In the genomic region with DNA sequence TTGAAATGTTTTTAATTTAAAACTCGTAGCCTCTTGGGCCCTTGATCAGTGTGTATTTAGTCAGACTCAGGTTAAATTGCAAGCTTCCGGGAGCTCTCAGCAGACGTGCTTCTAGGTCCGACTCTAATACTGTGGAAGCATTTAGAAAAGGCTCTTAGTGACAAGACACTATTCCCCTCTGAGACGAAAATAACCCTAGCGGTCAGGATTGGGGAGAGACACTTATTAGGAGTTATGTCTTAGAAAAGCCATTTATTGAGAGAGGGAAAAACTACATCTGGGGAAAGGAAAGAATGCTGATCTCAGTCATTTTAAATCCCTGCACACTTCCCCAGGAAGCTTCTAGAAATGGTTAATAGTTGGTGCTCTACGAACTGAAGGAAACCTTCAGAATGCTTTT, we compare ENCODE assay signal across 15 cellular contexts.
"Had no signal": no experiment of that assay in that cellular context is flagged by ENCODE, and none has a peak within 500 bp of the region (broad histone marks: within the 10 kb centered on the region; RNA-seq: fewer than 3 reads in every experiment).

No MANE protein-coding gene starts in this region.

- H3K27ac ChIP-seq: left lung, prostate gland, spleen, transverse colon, vagina had no signal

- ATAC-seq: activated CD8-positive, alpha-beta memory T cell treated with anti-CD3 and anti-CD28 coated beads, Interleukin-2, amount 10 ng/mL, durations not matched to agents 7 days and 5 days; left lung had no signal

- H3K9me3 ChIP-seq: left lung, prostate gland, spleen, transverse colon, vagina had no signal

- DNase-seq: activated B cell treated with CpG ODN at 0.5 μM for 24 hours; activated CD4-positive, alpha-beta memory T cell treated with anti-CD3 and anti-CD28 coated beads for 36 hours; activated CD4-positive, alpha-beta T cell treated with anti-CD3 and anti-CD28 coated beads for 4 hours; activated CD8-positive, alpha-beta memory T cell treated with anti-CD3 and anti-CD28 coated beads, Interleukin-2, amount 10 ng/mL, durations not matched to agents 7 days and 5 days; dorsolateral prefrontal cortex; erythroblast; left lung; spleen; stimulated activated CD4-positive, alpha-beta T cell treated with anti-CD3 and anti-CD28 coated beads, Interleukin-1b, Interleukin-23, amount 100 ng/mL, for 48 hours; stimulated activated CD8-positive, alpha-beta memory T cell treated with anti-CD3 and anti-CD28 coated beads, Interleukin-4, amount 100 ng/mL, for 48 hours; stimulated activated naive CD4-positive, alpha-beta T cell treated with Interleukin-2 at 50 U/mL for 16 hours; transverse colon had no signal

- H3K4me3 Mint-ChIP-seq: activated B cell treated with CpG ODN at 0.5 μM for 24 hours; activated CD4-positive, alpha-beta memory T cell treated with anti-CD3 and anti-CD28 coated beads for 36 hours; activated CD8-positive, alpha-beta memory T cell treated with anti-CD3 and anti-CD28 coated beads, Interleukin-2, amount 10 ng/mL, durations not matched to agents 7 days and 5 days; activated naive CD8-positive, alpha-beta T cell had no signal

- H3K4me1 Mint-ChIP-seq: activated B cell treated with CpG ODN at 0.5 μM for 24 hours had no signal

- H3K36me3 ChIP-seq: left lung, prostate gland, spleen, transverse colon, vagina had no signal

- H3K4me3 ChIP-seq: dorsolateral prefrontal cortex, left lung, prostate gland, spleen, transverse colon, vagina had no signal

- H3K9me3 Mint-ChIP-seq: activated B cell treated with CpG ODN at 0.5 μM for 24 hours; activated CD4-positive, alpha-beta memory T cell treated with anti-CD3 and anti-CD28 coated beads for 36 hours had no signal

- H3K4me1 ChIP-seq: left lung, prostate gland, spleen, transverse colon, vagina had no signal

- H3K27me3 ChIP-seq: dorsolateral prefrontal cortex, left lung, spleen, transverse colon, vagina had no signal

- H3K27me3 Mint-ChIP-seq: activated naive CD8-positive, alpha-beta T cell had no signal

- H3K36me3 Mint-ChIP-seq: activated CD4-positive, alpha-beta memory T cell treated with anti-CD3 and anti-CD28 coated beads for 36 hours; activated CD8-positive, alpha-beta memory T cell treated with anti-CD3 and anti-CD28 coated beads, Interleukin-2, amount 10 ng/mL, durations not matched to agents 7 days and 5 days; activated naive CD8-positive, alpha-beta T cell had no signal

- H3K27ac Mint-ChIP-seq: activated B cell treated with CpG ODN at 0.5 μM for 24 hours; activated CD4-positive, alpha-beta memory T cell treated with anti-CD3 and anti-CD28 coated beads for 36 hours; activated CD8-positive, alpha-beta memory T cell treated with anti-CD3 and anti-CD28 coated beads, Interleukin-2, amount 10 ng/mL, durations not matched to agents 7 days and 5 days; activated naive CD8-positive, alpha-beta T cell had no signal
